Comparison of ENCODE assay signal across 8 cellular contexts in genomic region chr9:91361294-91362201, GRCh38. TPM values are rescaled to one million over a fixed set of nuclear protein-coding genes. Genes with fewer than 3 reads are reported as not detected.
DNase-seq lines count a peak whose midpoint lies in the region; ATAC-seq and TF ChIP-seq lines count a peak whose summit lies in the region.

A gene with protein sequence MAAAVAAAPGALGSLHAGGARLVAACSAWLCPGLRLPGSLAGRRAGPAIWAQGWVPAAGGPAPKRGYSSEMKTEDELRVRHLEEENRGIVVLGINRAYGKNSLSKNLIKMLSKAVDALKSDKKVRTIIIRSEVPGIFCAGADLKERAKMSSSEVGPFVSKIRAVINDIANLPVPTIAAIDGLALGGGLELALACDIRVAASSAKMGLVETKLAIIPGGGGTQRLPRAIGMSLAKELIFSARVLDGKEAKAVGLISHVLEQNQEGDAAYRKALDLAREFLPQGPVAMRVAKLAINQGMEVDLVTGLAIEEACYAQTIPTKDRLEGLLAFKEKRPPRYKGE (minus strand): TSS chr9:91361918. CDS start chr9:91361889, 29 bp downstream.

- peak within 1 kb of the TSS; percentile 76 for H3K4me3 ChIP-seq in AG09309 (ENCODE audit: control insufficient read depth, low read depth, low read length)
- H3K4me3 ChIP-seq in coronary artery, result peak within 1 kb of the TSS; percentile 94

- DNase-seq in AG09309 (ENCODE audit: low read depth) (no peak), NCI-H345 (lab: John Stamatoyannopoulos, UW) (peak; percentile 80), coronary artery (ENCODE audit: low spot score) (peak; percentile 84), left lobe of liver (ENCODE audit: low spot score) (peak; percentile 92)
- DNase-seq in activated CD4-positive, alpha-beta T cell treated with anti-CD3 and anti-CD28 coated beads, Interleukin-2, amount 10 ng/mL, durations not matched to agents 7 days and 5 days, result peak; percentile 84
- peak; percentile 88 to 90 for DNase-seq in stimulated activated CD4-positive, alpha-beta T cell treated with anti-CD3 and anti-CD28 coated beads, Interleukin-2, amount 100 ng/mL, for 24 hours

- H3K4me3 Mint-ChIP-seq in activated CD4-positive, alpha-beta T cell treated with anti-CD3 and anti-CD28 coated beads, Interleukin-2, amount 10 ng/mL, durations not matched to agents 7 days and 5 days, result peak within 1 kb of the TSS; percentile 93

- TF ChIP-seq CTCF in AG09309 (IDR thresholded peaks at IDR 0.05; ENCODE audit: control insufficient read depth, insufficient read depth, low read depth, low read length, missing control alignments), result no peak
- no peak for TF ChIP-seq CTCF in coronary artery (IDR thresholded peaks at IDR 0.05)

- H3K27me3 Mint-ChIP-seq in activated CD4-positive, alpha-beta T cell treated with anti-CD3 and anti-CD28 coated beads, Interleukin-2, amount 10 ng/mL, durations not matched to agents 7 days and 5 days, result no peaks in the 10 kb centered on the region

- peak; percentile 72 for ATAC-seq in GM18858 (IDR thresholded peaks at IDR 0.05; ENCODE audit: unreplicated experiment)
- peak; percentile 79 for ATAC-seq in HG03066 (IDR thresholded peaks at IDR 0.05; ENCODE audit: low read depth, unreplicated experiment)
- ATAC-seq in left lobe of liver, result peak; percentile 99

- POLR2A ChIA-PET in activated CD4-positive, alpha-beta T cell treated with anti-CD3 and anti-CD28 coated beads, Interleukin-2, amount 10 ng/mL, durations not matched to agents 7 days and 5 days (lab: Charles Lee), result interaction anchor here (1.1 to 1.4 kb wide), 2 partner anchors 62 to 197 kb away, joined by 3 to 4 read pairs; partner anchors contain the start of gene NFIL3

- peak within 1 kb of the TSS; percentile 93 for H3K27ac Mint-ChIP-seq in activated CD4-positive, alpha-beta T cell treated with anti-CD3 and anti-CD28 coated beads, Interleukin-2, amount 10 ng/mL, durations not matched to agents 7 days and 5 days

- H3K4me1 Mint-ChIP-seq in activated CD4-positive, alpha-beta T cell treated with anti-CD3 and anti-CD28 coated beads, Interleukin-2, amount 10 ng/mL, durations not matched to agents 7 days and 5 days, result peaks cover 51% of the 10 kb centered on the region

- CTCF ChIA-PET in activated CD4-positive, alpha-beta T cell treated with anti-CD3 and anti-CD28 coated beads, Interleukin-2, amount 10 ng/mL, durations not matched to agents 7 days and 5 days (lab: Charles Lee), result interaction anchor here (0.7 to 1.4 kb wide), 7 partner anchors 38 to 447 kb away, joined by 3 to 6 read pairs (median 4); no protein-coding TSS in a partner anchor

- peaks cover 14% of the 10 kb centered on the region for H3K36me3 Mint-ChIP-seq in activated CD4-positive, alpha-beta T cell treated with anti-CD3 and anti-CD28 coated beads, Interleukin-2, amount 10 ng/mL, durations not matched to agents 7 days and 5 days (ENCODE audit: low read depth)

- H3K27ac ChIP-seq in coronary artery, result peak within 1 kb of the TSS; percentile 87 to 89

- H3K9me3 Mint-ChIP-seq in activated CD4-positive, alpha-beta T cell treated with anti-CD3 and anti-CD28 coated beads, Interleukin-2, amount 10 ng/mL, durations not matched to agents 7 days and 5 days, result no peaks in the 10 kb centered on the region

RNA-seq across cellular contexts. Expression of the gene that starts here (rescaled TPM):
- total RNA-seq in activated CD4-positive, alpha-beta T cell treated with anti-CD3 and anti-CD28 coated beads, Interleukin-2, amount 10 ng/mL, durations not matched to agents 7 days and 5 days, result 10 to 100 TPM; 16.8 to 17.0 TPM
- total RNA-seq in left lobe of liver, result 14.6 TPM
